Comparison of ENCODE assay signal across 36 cellular contexts in the genomic region with DNA sequence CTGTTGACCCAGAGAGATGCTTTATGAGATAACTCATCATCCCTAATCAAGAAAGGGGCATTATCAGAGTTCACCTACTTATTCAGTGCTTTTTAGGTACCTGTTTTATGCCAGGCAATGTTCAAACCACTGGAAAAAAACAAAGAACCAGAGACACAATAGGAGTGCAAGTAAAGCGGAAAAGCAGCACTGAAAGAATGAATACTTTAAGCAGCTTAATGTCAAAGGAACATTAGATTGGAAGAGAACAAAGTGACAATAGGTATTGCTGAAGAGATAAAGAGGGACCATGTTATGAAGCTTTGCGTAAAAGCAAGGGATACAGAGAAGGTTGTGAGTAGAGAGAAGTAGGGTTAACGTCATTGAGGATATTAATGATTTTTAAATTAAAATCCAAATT. TPM values are rescaled to one million over a fixed set of nuclear protein-coding genes. Genes with fewer than 3 reads are reported as not detected.
"Had no signal": no experiment of that assay in that cellular context is flagged by ENCODE, and none has a peak within 500 bp of the region (broad histone marks: within the 10 kb centered on the region; RNA-seq: fewer than 3 reads in every experiment).

No MANE protein-coding gene starts in this region.

- H3K9me3 ChIP-seq: MG63 had no signal

- H3K9ac ChIP-seq: KMS-11 had no signal

- H3K27me3 ChIP-seq: MG63 had no signal

- DNase-seq: Karpas-422, Kasumi-1, MG63, MM.1S, MV-4-11, NCI-H1048, NCI-H1092, NCI-H1092 treated with DMSO at 0.1 percent for 48 hours, NCI-H1105, NCI-H1105 treated with DMSO at 0.1 percent for 48 hours, NCI-H1417, NCI-H1417 treated with DMSO at 0.1 percent for 48 hours, NCI-H1436, NCI-H1436 treated with DMSO at 0.1 percent for 48 hours, NCI-H146, NCI-H1694, NCI-H1694 treated with DMSO at 0.1 percent for 48 hours, NCI-H187, NCI-H187 treated with DMSO at 0.1 percent for 48 hours, NCI-H1930, NCI-H2029, NCI-H2029 treated with DMSO at 0.1 percent for 48 hours, NCI-H2081, NCI-H2081 treated with DMSO at 0.1 percent for 48 hours, NCI-H2107, NCI-H2171, NCI-H2171 treated with DMSO at 0.1 percent for 48 hours, NCI-H2227 treated with DMSO at 0.1 percent for 48 hours, NCI-H226, NCI-H345, NCI-H446, NCI-H446 treated with DMSO at 0.1 percent for 48 hours, NCI-H510A, NCI-H510A treated with DMSO at 0.1 percent for 48 hours had no signal

- H3K4me2 ChIP-seq: KMS-11 had no signal

- H3K27ac ChIP-seq: KMS-11 had no signal

- H3K4me3 ChIP-seq: MG63 had no signal

- H3K36me3 ChIP-seq: MG63 had no signal

RNA-seq across cellular contexts. Expression of a gene that starts 11.3 kb away (rescaled TPM):
- total RNA-seq: MCF 10A had no signal
